9 cellular contexts compared by ENCODE assay signal in genomic region chr2:44981714-44982108, GRCh38. TPM values are rescaled to one million over a fixed set of nuclear protein-coding genes. Genes with fewer than 3 reads are reported as not detected.
A peak's percentile ranks its signal among the peaks of the same experiment; 100 is the strongest.
DNase-seq lines count a peak whose midpoint lies in the region; ATAC-seq and TF ChIP-seq lines count a peak whose summit lies in the region.
"Had no signal": no experiment of that assay in that cellular context is flagged by ENCODE, and none has a peak within 500 bp of the region (broad histone marks: within the 10 kb centered on the region; RNA-seq: fewer than 3 reads in every experiment).

No MANE protein-coding gene starts in this region.

- no peak for ATAC-seq in HG03139 (IDR thresholded peaks at IDR 0.05; ENCODE audit: unreplicated experiment)

- intact Hi-C loops in MCF 10A (cut with micrococcal nuclease) = loop anchor here (1.0 to 10.0 kb wide), 6 partner anchors 186 to 953 kb away; no protein-coding TSS in a partner anchor

- H3K27me3 Mint-ChIP-seq in MCF 10A (ENCODE audit: insufficient read depth, unreplicated experiment) = no peaks in the 10 kb centered on the region

- TF ChIP-seq CTCF in VCaP (conservative IDR thresholded peaks at IDR 0.05) (peak; percentile 82), MCF 10A (IDR thresholded peaks at IDR 0.05; ENCODE audit: unreplicated experiment) (peak; percentile 84)

- no peaks in the 10 kb centered on the region for H3K9me3 Mint-ChIP-seq in MCF 10A (ENCODE audit: unreplicated experiment)
- H3K9me3 Mint-ChIP-seq: stimulated activated naive CD8-positive, alpha-beta T cell treated with anti-CD3 and anti-CD28 coated beads, Interleukin-15, Interleukin-2, amounts not matched to agents 100 ng/mL and 50 ng/mL, for 24 hours had no signal

- no peaks in the 10 kb centered on the region for H3K4me1 Mint-ChIP-seq in MCF 10A (ENCODE audit: insufficient read depth, unreplicated experiment)

- H3K27ac ChIP-seq in VCaP = no peak overlapping the region

- BruUV-seq in MCF 10A (replicated peaks; lab: Mats Ljungman, UMichigan) = no TSS peak

- H3K27ac Mint-ChIP-seq in MCF 10A (ENCODE audit: low read depth, unreplicated experiment) = no peak overlapping the region
- H3K27ac Mint-ChIP-seq: stimulated activated naive CD8-positive, alpha-beta T cell treated with anti-CD3 and anti-CD28 coated beads, Interleukin-15, Interleukin-2, amounts not matched to agents 100 ng/mL and 50 ng/mL, for 24 hours had no signal

- CTCF ChIA-PET in MCF 10A (lab: Yijun Ruan, JAX) = interaction anchor here (0.5 to 9.2 kb wide), 47 partner anchors 9 to 1035 kb away, joined by 3 to 168 read pairs (median 4); no protein-coding TSS in a partner anchor

- H3K4me3 Mint-ChIP-seq in MCF 10A (ENCODE audit: unreplicated experiment) = no peak overlapping the region
- H3K4me3 Mint-ChIP-seq: stimulated activated naive CD8-positive, alpha-beta T cell treated with anti-CD3 and anti-CD28 coated beads, Interleukin-15, Interleukin-2, amounts not matched to agents 100 ng/mL and 50 ng/mL, for 24 hours had no signal

- POLR2A ChIA-PET in MCF 10A (lab: Yijun Ruan, JAX) = interaction anchor here (1.1 to 2.5 kb wide), 2 partner anchors 506 to 513 kb away, joined by 4 to 12 read pairs; no protein-coding TSS in a partner anchor

- H3K36me3 Mint-ChIP-seq in MCF 10A (ENCODE audit: insufficient read depth, unreplicated experiment) = no peaks in the 10 kb centered on the region

- peak; percentile 74 for DNase-seq in ACHN
- DNase-seq in GM19238 (ENCODE audit: insufficient read length, low spot score) = peak; percentile 52
- peak; percentile 76 for DNase-seq in NCI-H2171 treated with DMSO at 0.1 percent for 48 hours (lab: John Stamatoyannopoulos, UW)
- DNase-seq in MCF 10A (ENCODE audit: unreplicated experiment) = peak; percentile 75
- DNase-seq in islet precursor cell = peak; percentile 80
- DNase-seq in stimulated activated CD4-positive, alpha-beta T cell treated with anti-CD3 and anti-CD28 coated beads, Interleukin-15, amount 100 ng/mL, for 24 hours = peak; percentile 79

- in situ Hi-C loops in ACHN (cut with HindIII; ENCODE audit: low pct_ligation_motif_present, low pct_unique_long_range_greater_than_20kb, low sequenced_read_pairs) = loop anchor here (25.0 kb wide), 1 partner anchor 506 kb away; no protein-coding TSS in a partner anchor

RNA-seq across cellular contexts. Expression of gene SIX2, which starts 27.5 kb away (rescaled TPM):
- 0.96 and 1.2 TPM in 2 replicates for total RNA-seq in MCF 10A (2022)

RNA-seq across cellular contexts. Expression of gene SIX3, which starts 40.2 kb away (rescaled TPM):
- not detected in 2 replicates for total RNA-seq in MCF 10A (2022)
